ENCODE assay signal across 3 cellular contexts in genomic region chr13:44593861-44594592, GRCh38.
TF ChIP-seq lines count a peak whose summit lies in the region.

No MANE protein-coding gene starts in this region.

TF ChIP-seq in IMR-90, 13 proteins besides CTCF, POLR2A, EP300 and RAD21:
- 0 out of 2 replicates have a peak, but pooled peaks have one; percentile 10 for TF ChIP-seq MAFK (IDR thresholded peaks at IDR 0.05; ENCODE audit: low read depth, low read length)

TF ChIP-seq in K562, 482 proteins besides CTCF, POLR2A, EP300 and RAD21:
- TF ChIP-seq NFYB (IDR thresholded peaks at IDR 0.05; ENCODE audit: extremely low read depth, insufficient read length) (peak; percentile 74), MAFG (tag; conservative IDR thresholded peaks at IDR 0.05) (peak; percentile 41), RBM25 (IDR thresholded peaks at IDR 0.05; ENCODE audit: low read depth, low read length, severe bottlenecking) (peak; percentile 35), CHAMP1 (IDR thresholded peaks at IDR 0.05) (0 out of 2 replicates have a peak, but pooled peaks have one; percentile 25), ZNF316 (IDR thresholded peaks at IDR 0.05) (peak; percentile 82), ASH1L (IDR thresholded peaks at IDR 0.05; ENCODE audit: borderline replicate concordance, low read depth, partially characterized antibody) (peak; percentile 66), C11orf30 (IDR thresholded peaks at IDR 0.05; ENCODE audit: low read depth) (peak; percentile 54; the same call in 1 of the 2 replicates)
TF ChIP-seq in K562: peak in this region for 7; not testable (repeated sequence) for 475.

TF ChIP-seq in HepG2, 621 proteins besides CTCF, POLR2A, EP300 and RAD21:
- TF ChIP-seq NFYB (CRISPR knock-in tag; IDR thresholded peaks at IDR 0.05) = peak; percentile 8; the same call in 1 of the 2 replicates
- TF ChIP-seq MAFK (conservative IDR thresholded peaks at IDR 0.05 in 1 of 2, IDR thresholded peaks at IDR 0.05 in 1 of 2; ENCODE audit: low read length in 2 of 2) = peak in 1 of 2 experiments; percentile 36; a peak in 2 of 4 replicates
